Comparison of ENCODE assay signal across 24 cellular contexts in the genomic region with DNA sequence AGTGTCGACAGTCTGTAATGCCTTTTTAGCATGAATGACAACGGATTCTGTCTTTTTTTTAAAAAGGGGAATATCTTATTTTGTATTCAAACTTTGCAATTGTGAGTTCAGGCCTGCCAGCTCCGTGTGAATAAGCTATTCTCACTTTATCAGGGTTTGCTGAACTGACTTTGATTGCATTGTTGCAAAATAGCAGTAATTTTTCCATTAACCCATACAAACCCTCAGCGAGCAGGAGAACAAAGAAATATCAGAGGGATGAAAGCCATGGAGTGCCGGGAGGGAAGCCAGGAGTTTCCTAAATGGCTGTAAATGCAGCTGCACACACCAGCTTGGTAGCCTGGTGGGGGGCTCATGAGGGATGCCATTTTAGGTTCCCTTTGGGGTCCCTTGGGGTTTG.
DNase-seq lines count a peak whose midpoint lies in the region; ATAC-seq lines count a peak whose summit lies in the region.
"Had no signal": no experiment of that assay in that cellular context is flagged by ENCODE, and none has a peak within 500 bp of the region (broad histone marks: within the 10 kb centered on the region; RNA-seq: fewer than 3 reads in every experiment).

No MANE protein-coding gene starts in this region.

- H4K8ac ChIP-seq in neuronal stem cell (ENCODE audit: low read depth, low read length) = no peak overlapping the region

- no CpG with 5 or more reads among the region's 5 CpGs for WGBS in neuronal stem cell (ENCODE audit: extremely low coverage in 2 of 2, insufficient read length in 2 of 2, insufficient replicate concordance in 1 of 2), 2 donors

- no peak overlapping the region for H3K27ac Mint-ChIP-seq in natural killer cell treated with Interleukin-12 subunit alpha and Interleukin-12 subunit beta and Interleukin-15 and Interleukin-18, amount 100 ng/mL, for 72 hours
- H3K27ac Mint-ChIP-seq: activated CD4-positive, alpha-beta T cell treated with anti-CD3 and anti-CD28 coated beads, Interleukin-2, amount 10 ng/mL, durations not matched to agents 24 days and 14 days; activated CD8-positive, alpha-beta memory T cell treated with anti-CD3 and anti-CD28 coated beads, Interleukin-2, amount 10 ng/mL, durations not matched to agents 7 days and 5 days; activated naive CD8-positive, alpha-beta T cell; stimulated activated naive CD8-positive, alpha-beta T cell treated with anti-CD3 and anti-CD28 coated beads, Interleukin-15, amount 100 ng/mL, for 72 hours had no signal

- H3K36me3 ChIP-seq in neuronal stem cell (replicated peaks in 1 of 2; ENCODE audit: control insufficient read depth in 2 of 2, insufficient read depth in 2 of 2, low read length in 2 of 2) = no peaks in the 10 kb centered on the region
- H3K36me3 ChIP-seq: gastroesophageal sphincter, pancreas, right lobe of liver, SJCRH30, tibial nerve had no signal

- ATAC-seq in natural killer cell treated with Interleukin-12 subunit alpha and Interleukin-12 subunit beta and Interleukin-15 and Interleukin-18, amount 100 ng/mL, for 72 hours = no peak
- ATAC-seq in GM18868 (IDR thresholded peaks at IDR 0.05; ENCODE audit: unreplicated experiment) (no peak), GM18867 (IDR thresholded peaks at IDR 0.05; ENCODE audit: unreplicated experiment) (no peak)
- ATAC-seq: activated CD8-positive, alpha-beta memory T cell treated with anti-CD3 and anti-CD28 coated beads, Interleukin-2, amount 10 ng/mL, durations not matched to agents 7 days and 5 days; esophagus mucosa; gastroesophageal sphincter; Panc1; pancreas; right lobe of liver; stimulated activated naive CD8-positive, alpha-beta T cell treated with anti-CD3 and anti-CD28 coated beads, Interleukin-15, amount 100 ng/mL, for 72 hours had no signal

- no peaks in the 10 kb centered on the region for H3K79me1 ChIP-seq in neuronal stem cell (ENCODE audit: low read depth, low read length)

- H2BK15ac ChIP-seq in neuronal stem cell (ENCODE audit: low read length) = no peak overlapping the region

- no peak overlapping the region for H2BK5ac ChIP-seq in neuronal stem cell (ENCODE audit: low read length)

- H2BK120ac ChIP-seq in neuronal stem cell (ENCODE audit: low read depth, low read length) = no peak overlapping the region

- H3K9ac ChIP-seq in neuronal stem cell (ENCODE audit: low read depth, low read length, poor library complexity) = no peak overlapping the region
- H3K9ac ChIP-seq: GM23248 had no signal

- H3K23ac ChIP-seq in neuronal stem cell (ENCODE audit: low read depth, low read length, poor library complexity) = no peak overlapping the region

- no peaks in the 10 kb centered on the region for H3K36me3 Mint-ChIP-seq in natural killer cell treated with Interleukin-12 subunit alpha and Interleukin-12 subunit beta and Interleukin-15 and Interleukin-18, amount 100 ng/mL, for 72 hours
- H3K36me3 Mint-ChIP-seq: activated CD8-positive, alpha-beta memory T cell treated with anti-CD3 and anti-CD28 coated beads, Interleukin-2, amount 10 ng/mL, durations not matched to agents 7 days and 5 days; activated naive CD8-positive, alpha-beta T cell had no signal

- no peak overlapping the region for H2AK5ac ChIP-seq in neuronal stem cell (ENCODE audit: low read depth, low read length)

- no peak overlapping the region for H3K4me3 Mint-ChIP-seq in natural killer cell treated with Interleukin-12 subunit alpha and Interleukin-12 subunit beta and Interleukin-15 and Interleukin-18, amount 100 ng/mL, for 72 hours
- H3K4me3 Mint-ChIP-seq: activated CD4-positive, alpha-beta T cell treated with anti-CD3 and anti-CD28 coated beads, Interleukin-2, amount 10 ng/mL, durations not matched to agents 24 days and 14 days; activated CD8-positive, alpha-beta memory T cell treated with anti-CD3 and anti-CD28 coated beads, Interleukin-2, amount 10 ng/mL, durations not matched to agents 7 days and 5 days; activated naive CD8-positive, alpha-beta T cell; stimulated activated naive CD8-positive, alpha-beta T cell treated with anti-CD3 and anti-CD28 coated beads, Interleukin-15, amount 100 ng/mL, for 72 hours had no signal

- H3K14ac ChIP-seq in neuronal stem cell (ENCODE audit: low read length) = no peak overlapping the region

- no peaks in the 10 kb centered on the region for H3K9me3 Mint-ChIP-seq in natural killer cell treated with Interleukin-12 subunit alpha and Interleukin-12 subunit beta and Interleukin-15 and Interleukin-18, amount 100 ng/mL, for 72 hours
- H3K9me3 Mint-ChIP-seq: activated CD4-positive, alpha-beta T cell treated with anti-CD3 and anti-CD28 coated beads, Interleukin-2, amount 10 ng/mL, durations not matched to agents 24 days and 14 days; stimulated activated naive CD8-positive, alpha-beta T cell treated with anti-CD3 and anti-CD28 coated beads, Interleukin-15, amount 100 ng/mL, for 72 hours had no signal

- H2BK12ac ChIP-seq in neuronal stem cell (ENCODE audit: low read length) = no peak overlapping the region

- H3K4me1 Mint-ChIP-seq in natural killer cell treated with Interleukin-12 subunit alpha and Interleukin-12 subunit beta and Interleukin-15 and Interleukin-18, amount 100 ng/mL, for 72 hours (ENCODE audit: low read depth in 2 of 2) = no peaks in the 10 kb centered on the region
- H3K4me1 Mint-ChIP-seq: activated CD4-positive, alpha-beta T cell treated with anti-CD3 and anti-CD28 coated beads, Interleukin-2, amount 10 ng/mL, durations not matched to agents 24 days and 14 days; activated CD8-positive, alpha-beta memory T cell treated with anti-CD3 and anti-CD28 coated beads, Interleukin-2, amount 10 ng/mL, durations not matched to agents 7 days and 5 days; stimulated activated naive CD8-positive, alpha-beta T cell treated with anti-CD3 and anti-CD28 coated beads, Interleukin-15, amount 100 ng/mL, for 72 hours had no signal

- no peak overlapping the region for H3K4ac ChIP-seq in neuronal stem cell (ENCODE audit: low read length)

- H2AFZ ChIP-seq in neuronal stem cell (ENCODE audit: low read length) = peak overlapping the region; percentile 53
- H2AFZ ChIP-seq: GM23248 had no signal

- H3K27ac ChIP-seq in neuronal stem cell (replicated peaks; ENCODE audit: low read length) = no peak overlapping the region
- H3K27ac ChIP-seq: gastroesophageal sphincter, GM23248, pancreas, right lobe of liver, SJCRH30, tibial nerve had no signal

- no peak overlapping the region for H3K18ac ChIP-seq in neuronal stem cell (ENCODE audit: low read length)

- H3K4me2 ChIP-seq in neuronal stem cell (ENCODE audit: insufficient read depth, low read length, poor library complexity, severe bottlenecking) = no peak overlapping the region

- H3K4me1 ChIP-seq in neuronal stem cell (ENCODE audit: control insufficient read depth in 2 of 2, insufficient read depth in 1 of 2, low read depth in 1 of 2, low read length in 2 of 2) = peaks cover 14 to 58% of the 10 kb centered on the region in 2 donors
- H3K4me1 ChIP-seq: Caco-2, SJCRH30 had no signal

- peaks cover 10 to 28% of the 10 kb centered on the region in 2 donors for H3K27me3 Mint-ChIP-seq in natural killer cell treated with Interleukin-12 subunit alpha and Interleukin-12 subunit beta and Interleukin-15 and Interleukin-18, amount 100 ng/mL, for 72 hours

- DNase-seq in NCI-H2107 (lab: John Stamatoyannopoulos, UW) (peak; percentile 6), NCI-H2107 treated with DMSO at 0.1 percent for 48 hours (lab: John Stamatoyannopoulos, UW; ENCODE audit: unreplicated experiment) (no peak), NCI-H1436 treated with DMSO at 0.1 percent for 48 hours (lab: John Stamatoyannopoulos, UW) (peak; percentile 88), astrocyte of the hippocampus (ENCODE audit: low read depth, low spot score) (peak; percentile 44), neuronal stem cell (ENCODE audit: low spot score) (no peak)
- no peak for DNase-seq in natural killer cell treated with Interleukin-12 subunit alpha and Interleukin-12 subunit beta and Interleukin-15 and Interleukin-18, amount 100 ng/mL, for 72 hours (ENCODE audit: low spot score)
- DNase-seq: activated CD4-positive, alpha-beta T cell treated with anti-CD3 and anti-CD28 coated beads, Interleukin-2, amount 10 ng/mL, durations not matched to agents 24 days and 14 days; activated CD8-positive, alpha-beta memory T cell treated with anti-CD3 and anti-CD28 coated beads, Interleukin-2, amount 10 ng/mL, durations not matched to agents 7 days and 5 days; Caco-2; effector memory CD4-positive, alpha-beta T cell; GM23248; Karpas-422; kidney; pancreas; right lobe of liver; SJCRH30; stimulated activated naive CD8-positive, alpha-beta T cell treated with anti-CD3 and anti-CD28 coated beads, Interleukin-15, amount 100 ng/mL, for 72 hours had no signal

- no peaks in the 10 kb centered on the region for H3K27me3 ChIP-seq in neuronal stem cell (ENCODE audit: control insufficient read depth in 3 of 3, insufficient read depth in 3 of 3, low read depth in 1 of 3, low read length in 3 of 3)
- H3K27me3 ChIP-seq: pancreas, right lobe of liver had no signal

- no peak overlapping the region for H3K4me3 ChIP-seq in neuronal stem cell (ENCODE audit: low read length in 2 of 2)
- H3K4me3 ChIP-seq: gastroesophageal sphincter, GM23248, pancreas, right lobe of liver, SJCRH30, tibial nerve had no signal

- H4K91ac ChIP-seq in neuronal stem cell (ENCODE audit: low read depth, low read length, poor library complexity) = no peak overlapping the region

- no peaks in the 10 kb centered on the region for H3K9me3 ChIP-seq in neuronal stem cell (replicated peaks in 1 of 2; ENCODE audit: control insufficient read depth in 2 of 2, insufficient read depth in 1 of 2, low read depth in 1 of 2, low read length in 2 of 2)
- H3K9me3 ChIP-seq: Caco-2, gastroesophageal sphincter, pancreas, right lobe of liver, SJCRH30, tibial nerve had no signal

Comparison
In these comparisons a context has a peak if more than half of its experiments do, and no peak if none do; other contexts are left out.
1. DNase-seq: peak in NCI-H2107 (single experiment), NCI-H1436 treated with DMSO at 0.1 percent for 48 hours (single experiment) and astrocyte of the hippocampus (single experiment); none in NCI-H2107 treated with DMSO at 0.1 percent for 48 hours (single experiment), neuronal stem cell (single experiment) and natural killer cell treated with Interleukin-12 subunit alpha and Interleukin-12 subunit beta and Interleukin-15 and Interleukin-18, amount 100 ng/mL, for 72 hours (single experiment).